In genomic region chr7:112125250-112125649, GRCh38 we compare ENCODE assay signal across 26 cellular contexts.
A peak's percentile ranks its signal among the peaks of the same experiment; 100 is the strongest.
DNase-seq lines count a peak whose midpoint lies in the region; ATAC-seq lines count a peak whose summit lies in the region.
"Had no signal": no experiment of that assay in that cellular context is flagged by ENCODE, and none has a peak within 500 bp of the region (broad histone marks: within the 10 kb centered on the region; RNA-seq: fewer than 3 reads in every experiment).

No MANE protein-coding gene starts in this region.

- H3K27ac ChIP-seq in layer of hippocampus (ENCODE audit: low read depth, low read length): peak overlapping the region; percentile 82
- H3K27ac ChIP-seq: RWPE1 had no signal

- H3K36me3 Mint-ChIP-seq in dendritic cell treated with granulocyte-macrophage colony-stimulating factor and Interleukin-4, amounts not matched to agents 40 ng/mL and 50 ng/mL, for 4 days (ENCODE audit: low read depth): no peaks in the 10 kb centered on the region
- H3K36me3 Mint-ChIP-seq in immature natural killer cell: no peaks in the 10 kb centered on the region
- no peaks in the 10 kb centered on the region for H3K36me3 Mint-ChIP-seq in activated T-helper 17 cell treated with anti-CD3 and anti-CD28 coated beads, Interleukin-2, amount 50 U/mL, for 72 hours (ENCODE audit: low read depth)
- H3K36me3 Mint-ChIP-seq: CD4-positive, alpha-beta memory T cell had no signal

- no peak overlapping the region for H3K4me3 Mint-ChIP-seq in dendritic cell treated with granulocyte-macrophage colony-stimulating factor and Interleukin-4, amounts not matched to agents 40 ng/mL and 50 ng/mL, for 4 days
- no peak overlapping the region for H3K4me3 Mint-ChIP-seq in immature natural killer cell
- no peak overlapping the region for H3K4me3 Mint-ChIP-seq in activated T-helper 17 cell treated with anti-CD3 and anti-CD28 coated beads, Interleukin-2, amount 50 U/mL, for 72 hours
- H3K4me3 Mint-ChIP-seq: CD4-positive, alpha-beta memory T cell; HFFc6 had no signal

- DNase-seq in NCI-H2227 treated with DMSO at 0.1 percent for 48 hours (lab: John Stamatoyannopoulos, UW) (peak; percentile 95), superior temporal gyrus (ENCODE audit: extremely low spot score) (peak; percentile 86), immature natural killer cell (no peak), HK-2 (ENCODE audit: unreplicated experiment) (no peak)
- DNase-seq: Caco-2; CD4-positive, alpha-beta memory T cell; DMS79 treated with DMSO at 0.1 percent for 48 hours; GF-D8; GOT3; HFFc6; IMR-90; KG1; MG63; NCI-H1105 treated with DMSO at 0.1 percent for 48 hours; NCI-H146; NCI-H1930; NCI-H2107; NCI-H446 treated with DMSO at 0.1 percent for 48 hours; NCI-H526 treated with DMSO at 0.1 percent for 48 hours; SHP77 had no signal

- ATAC-seq in activated T-helper 17 cell treated with anti-CD3 and anti-CD28 coated beads, Interleukin-2, amount 50 U/mL, for 72 hours (replicated peaks): no peak
- ATAC-seq: Panc1 had no signal

- no peaks in the 10 kb centered on the region for H3K27me3 ChIP-seq in layer of hippocampus (ENCODE audit: control insufficient read depth, insufficient read depth, low read length)
- H3K27me3 ChIP-seq: BLaER1 treated with 17β-estradiol and CSF1 and Interleukin-3, amounts not matched to agents 10 nM and 100 nM; MG63 had no signal

- peaks cover 6% of the 10 kb centered on the region for H3K9me3 Mint-ChIP-seq in dendritic cell treated with granulocyte-macrophage colony-stimulating factor and Interleukin-4, amounts not matched to agents 40 ng/mL and 50 ng/mL, for 4 days
- H3K9me3 Mint-ChIP-seq in immature natural killer cell: peaks cover 0 to 2% (median 0%) of the 10 kb centered on the region in 6 donors
- H3K9me3 Mint-ChIP-seq in activated T-helper 17 cell treated with anti-CD3 and anti-CD28 coated beads, Interleukin-2, amount 50 U/mL, for 72 hours: no peaks in the 10 kb centered on the region
- H3K9me3 Mint-ChIP-seq: HFFc6 had no signal

- intact Hi-C loops in dendritic cell treated with granulocyte-macrophage colony-stimulating factor and Interleukin-4, amounts not matched to agents 40 ng/mL and 50 ng/mL, for 4 days (cut with micrococcal nuclease): no loop called here

- H3K27me3 Mint-ChIP-seq in dendritic cell treated with granulocyte-macrophage colony-stimulating factor and Interleukin-4, amounts not matched to agents 40 ng/mL and 50 ng/mL, for 4 days: no peaks in the 10 kb centered on the region
- peaks cover under 1 to 3% (median 2%) of the 10 kb centered on the region in 3 donors for H3K27me3 Mint-ChIP-seq in immature natural killer cell (ENCODE audit: low read depth in 3 of 3)
- peaks cover under 1% of the 10 kb centered on the region for H3K27me3 Mint-ChIP-seq in activated T-helper 17 cell treated with anti-CD3 and anti-CD28 coated beads, Interleukin-2, amount 50 U/mL, for 72 hours
- H3K27me3 Mint-ChIP-seq: CD4-positive, alpha-beta memory T cell had no signal

- H3K27ac Mint-ChIP-seq in dendritic cell treated with granulocyte-macrophage colony-stimulating factor and Interleukin-4, amounts not matched to agents 40 ng/mL and 50 ng/mL, for 4 days: peak overlapping the region; percentile 84
- H3K27ac Mint-ChIP-seq in immature natural killer cell: no peak overlapping the region
- H3K27ac Mint-ChIP-seq in activated T-helper 17 cell treated with anti-CD3 and anti-CD28 coated beads, Interleukin-2, amount 50 U/mL, for 72 hours: no peak overlapping the region
- H3K27ac Mint-ChIP-seq: CD4-positive, alpha-beta memory T cell; HFFc6 had no signal

- H3K4me1 Mint-ChIP-seq in dendritic cell treated with granulocyte-macrophage colony-stimulating factor and Interleukin-4, amounts not matched to agents 40 ng/mL and 50 ng/mL, for 4 days (ENCODE audit: low read depth): peaks cover 36% of the 10 kb centered on the region
- no peaks in the 10 kb centered on the region for H3K4me1 Mint-ChIP-seq in immature natural killer cell
- no peaks in the 10 kb centered on the region for H3K4me1 Mint-ChIP-seq in activated T-helper 17 cell treated with anti-CD3 and anti-CD28 coated beads, Interleukin-2, amount 50 U/mL, for 72 hours
- H3K4me1 Mint-ChIP-seq: CD4-positive, alpha-beta memory T cell had no signal

Comparison
In these comparisons a context has a peak if more than half of its experiments do, and no peak if none do; other contexts are left out.
1. DNase-seq: peak in NCI-H2227 treated with DMSO at 0.1 percent for 48 hours (single experiment) and superior temporal gyrus (single experiment); none in immature natural killer cell (0 of 3) and HK-2 (single experiment).